In genomic region chr1:161227196-161227871, GRCh38 we compare ENCODE assay signal across 8 cellular contexts. TPM values are rescaled to one million over a fixed set of nuclear protein-coding genes. Genes with fewer than 3 reads are reported as not detected.
DNase-seq lines count a peak whose midpoint lies in the region; ATAC-seq and TF ChIP-seq lines count a peak whose summit lies in the region.

No MANE protein-coding gene starts in this region.

- peak overlapping the region; percentile 81 for H3K4me2 ChIP-seq in DOHH2 (ENCODE audit: low read length)

- H4K20me1 ChIP-seq in DOHH2 (ENCODE audit: control insufficient read depth, insufficient read depth, low read depth, low read length): no peaks in the 10 kb centered on the region

- peak overlapping the region; percentile 81 for H3K4me3 ChIP-seq in DOHH2 (ENCODE audit: low read length)
- H3K4me3 ChIP-seq in ascending aorta: peak overlapping the region in 1 of 2 donors; percentile 94
- no peak overlapping the region for H3K4me3 ChIP-seq in uterus

- H3K9me2 ChIP-seq in DOHH2 (replicated peaks; ENCODE audit: control insufficient read depth, low read length): no peaks in the 10 kb centered on the region

- ATAC-seq in HG02763 (IDR thresholded peaks at IDR 0.05; ENCODE audit: unreplicated experiment): peak; percentile 30

- no peaks in the 10 kb centered on the region for H3F3A ChIP-seq in DOHH2 (ENCODE audit: control insufficient read depth, insufficient read depth)

- TF ChIP-seq POLR2A in uterus (IDR thresholded peaks at IDR 0.05): no peak

- H3K4me1 ChIP-seq in DOHH2 (ENCODE audit: control insufficient read depth, low read length) (peaks cover 24% of the 10 kb centered on the region), ascending aorta (peaks cover 7 to 16% of the 10 kb centered on the region in 2 donors), uterus (peaks cover 2 to 8% of the 10 kb centered on the region in 2 donors)

- TF ChIP-seq CTCF in DOHH2 (IDR thresholded peaks at IDR 0.05; ENCODE audit: low read depth, low read length, poor library complexity, severe bottlenecking) (peak; percentile 99), ascending aorta (IDR thresholded peaks at IDR 0.05) (peak; percentile 74 to 85 (median 77)), uterus (IDR thresholded peaks at IDR 0.05) (peak; percentile 71 to 81 (median 76))

- peak; percentile 49 for DNase-seq in NCI-H2029 (lab: John Stamatoyannopoulos, UW)
- peak; percentile 62 for DNase-seq in T-helper 22 cell (ENCODE audit: low read depth)
- DNase-seq in ascending aorta (ENCODE audit: low spot score in 2 of 2): peak in 1 of 2 donors; percentile 89
- peak; percentile 68 for DNase-seq in hepatic stellate cell (ENCODE audit: low spot score)
- peak; percentile 56 for DNase-seq in renal cortical epithelial cell (ENCODE audit: low read depth)
- peak; percentile 74 to 82 for DNase-seq in uterus

- peaks cover 30% of the 10 kb centered on the region for H3K36me3 ChIP-seq in DOHH2 (ENCODE audit: control insufficient read depth, low read length)
- H3K36me3 ChIP-seq in ascending aorta: peaks cover 12 to 28% of the 10 kb centered on the region in 2 donors
- no peaks in the 10 kb centered on the region for H3K36me3 ChIP-seq in uterus

- H3K27ac ChIP-seq in DOHH2 (ENCODE audit: low read depth, low read length) (peak overlapping the region; percentile 38), ascending aorta (peak overlapping the region in 1 of 2 donors; percentile 60), uterus (peak overlapping the region; percentile 75 to 79)

- H3K9me3 ChIP-seq in DOHH2 (ENCODE audit: control insufficient read depth, insufficient read depth, low read length): no peaks in the 10 kb centered on the region
- H3K9me3 ChIP-seq in ascending aorta: no peaks in the 10 kb centered on the region
- no peaks in the 10 kb centered on the region for H3K9me3 ChIP-seq in uterus

- peaks cover 11% of the 10 kb centered on the region for H3K79me2 ChIP-seq in DOHH2 (ENCODE audit: control insufficient read depth, low read length)

- intact Hi-C loops in ascending aorta (cut with DNase I): loop anchor here (1.0 to 5.0 kb wide), 3 partner anchors 87 to 155 kb away; partner anchors contain the start of genes CFAP126 and SDHC
- intact Hi-C loops in uterus (cut with DNase I; ENCODE audit: low total_unique reads): no loop called here

- H3K27me3 ChIP-seq in DOHH2 (ENCODE audit: control insufficient read depth, low read length) (no peaks in the 10 kb centered on the region), ascending aorta (no peaks in the 10 kb centered on the region), uterus (no peaks in the 10 kb centered on the region)

RNA-seq across cellular contexts. Expression of gene TOMM40L, which starts 1.5 kb away (rescaled TPM):
- total RNA-seq in ascending aorta: 26.6 TPM
- total RNA-seq in renal cortical epithelial cell: 16.5 and 17.4 TPM in 2 replicates
- 10 to 100 TPM in 1 of 4 donors, 1 to 10 TPM in 3; 2.6 to 13.2 (median 7.3) TPM for total RNA-seq in uterus

RNA-seq across cellular contexts. Expression of gene APOA2, which starts 3.9 kb away (rescaled TPM):
- total RNA-seq in ascending aorta: 161 TPM
- total RNA-seq in renal cortical epithelial cell: not detected in 2 replicates
- total RNA-seq in uterus: not detected

RNA-seq across cellular contexts. Expression of gene NR1I3, which starts 10.7 kb away (rescaled TPM):
- total RNA-seq in ascending aorta (0.21 TPM), renal cortical epithelial cell (not detected in 2 replicates), uterus (not detected)

RNA-seq across cellular contexts. Expression of gene FCER1G, which starts 12.2 kb away (rescaled TPM):
- 69.9 TPM for total RNA-seq in ascending aorta
- not detected in 2 replicates for total RNA-seq in renal cortical epithelial cell
- 10 to 100 TPM in 3 of 4 donors, 1 to 10 TPM in 1; 1.3 to 39.4 (median 12.6) TPM for total RNA-seq in uterus

RNA-seq across cellular contexts. Expression of gene NDUFS2, which starts 25.2 kb away (rescaled TPM):
- 107 TPM for total RNA-seq in ascending aorta
- total RNA-seq in renal cortical epithelial cell: 175 and 194 TPM in 2 replicates
- 100 to 1,000 TPM in 1 of 4 donors, 10 to 100 TPM in 3; 43.8 to 107 (median 93.9) TPM for total RNA-seq in uterus

Comparison
In these comparisons a context has a peak if more than half of its experiments do, and no peak if none do; other contexts are left out.
1. RNA of gene APOA2, which starts 3.9 kb away (total RNA-seq): 161 TPM in ascending aorta (single experiment); not detected in renal cortical epithelial cell and not detected in uterus; every median in the first group is over 100 times any median in the second.
2. Peak in every context shown above with its lines, with median percentiles within 50 percentile points of each other: CTCF ChIP-seq.